ENCODE assay signal across 17 cellular contexts in the genomic region with DNA sequence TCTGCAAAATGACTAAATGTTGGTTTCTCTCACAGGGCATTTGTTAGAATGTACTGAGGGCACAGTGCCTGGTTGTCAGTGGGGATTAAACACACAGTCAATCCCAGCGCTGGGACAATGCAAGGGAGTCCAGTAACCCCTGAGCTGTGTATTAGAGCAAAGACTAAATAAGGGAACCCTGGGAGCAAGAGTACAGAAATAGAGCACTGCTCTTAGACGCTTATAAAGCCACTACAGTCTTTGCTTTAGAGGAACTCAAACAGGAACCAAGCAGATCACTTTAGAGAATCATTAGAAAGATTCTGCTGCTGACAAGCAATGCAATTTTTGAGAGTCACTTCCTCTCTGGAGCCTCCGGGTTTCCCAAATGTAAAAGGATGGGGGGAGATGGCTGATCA.
DNase-seq lines count a peak whose midpoint lies in the region; ATAC-seq, FAIRE-seq and TF ChIP-seq lines count a peak whose summit lies in the region.
"Had no signal": no experiment of that assay in that cellular context is flagged by ENCODE, and none has a peak within 500 bp of the region (broad histone marks: within the 10 kb centered on the region; RNA-seq: fewer than 3 reads in every experiment).

No MANE protein-coding gene starts in this region.

- no peak overlapping the region for H2AFZ ChIP-seq in GM12878 (ENCODE audit: control insufficient read depth, low read depth, low read length)

- SMC1A ChIA-PET in GM12878 (lab: Charles Lee; ENCODE audit: uncharacterized antibody, unreplicated experiment): interaction anchor here (0.9 to 2.0 kb wide), 7 partner anchors 8 to 136 kb away, joined by 3 to 8 read pairs (median 4); no protein-coding TSS in a partner anchor

- intact Hi-C loops in A673 (cut with micrococcal nuclease; ENCODE audit: unreplicated experiment): no loop called here
- intact Hi-C loops in GM12878 (cut with micrococcal nuclease; ENCODE audit: unreplicated experiment): no loop called here
- intact Hi-C loops in body of pancreas (cut with DNase I): no loop called here

- FAIRE-seq in GM12878 (lab: Jason Lieb, UNC) (no peak), urothelium cell line (lab: Jason Lieb, UNC) (no peak)

- CTCF ChIA-PET in A673 (lab: Charles Lee) (no interaction called here), GM12878 (lab: Yijun Ruan, JAX) (interaction anchor here (1.0 kb wide), 1 partner anchor 11 kb away, joined by 3 read pairs; no protein-coding TSS in a partner anchor)

- no peak for TF ChIP-seq RAD21 in GM12878 (IDR thresholded peaks at IDR 0.05; ENCODE audit: insufficient read depth, low read depth, low read length)

- H3K27me3 ChIP-seq in A673 (replicated peaks; ENCODE audit: insufficient read depth, low read depth, low read length, poor library complexity): no peaks in the 10 kb centered on the region
- no peaks in the 10 kb centered on the region for H3K27me3 ChIP-seq in GM12878 (replicated peaks in 1 of 2; ENCODE audit: control insufficient read depth in 2 of 2, insufficient read depth in 2 of 2, low read length in 1 of 2)
- no peaks in the 10 kb centered on the region for H3K27me3 ChIP-seq in muscle layer of colon (ENCODE audit: control insufficient read depth in 1 of 2, insufficient read depth in 2 of 2, low read length in 2 of 2)
- H3K27me3 ChIP-seq in body of pancreas: no peaks in the 10 kb centered on the region

- H3K4me3 ChIP-seq in A673 (ENCODE audit: low read depth, low read length, poor library complexity, severe bottlenecking): no peak overlapping the region
- H3K4me3 ChIP-seq in GM12878: no peak overlapping the region
- H3K4me3 ChIP-seq in muscle layer of colon (ENCODE audit: low read depth in 1 of 2, low read length in 2 of 2): peak overlapping the region in 1 of 2 donors; percentile 52
- no peak overlapping the region for H3K4me3 ChIP-seq in body of pancreas
- H3K4me3 ChIP-seq: lung, SK-N-MC had no signal

- ATAC-seq in GM12878 (no peak), body of pancreas (no peak), HG03045 (IDR thresholded peaks at IDR 0.05; ENCODE audit: unreplicated experiment) (no peak)

- no TSS peak for BruUV-seq in A673 (replicated peaks; lab: Mats Ljungman, UMichigan)
- BruUV-seq in GM12878 (replicated peaks; lab: Mats Ljungman, UMichigan): no TSS peak

- H3K4me1 ChIP-seq in A673 (ENCODE audit: insufficient read depth, low read length, poor library complexity, severe bottlenecking) (peaks cover 20% of the 10 kb centered on the region), GM12878 (ENCODE audit: control insufficient read depth, insufficient read depth, low read length) (peaks cover 16% of the 10 kb centered on the region), muscle layer of colon (ENCODE audit: insufficient read depth, low read length) (peaks cover 49% of the 10 kb centered on the region), body of pancreas (peaks cover 12% of the 10 kb centered on the region)

- H3K27ac ChIP-seq in A673 (ENCODE audit: low read depth, low read length, poor library complexity, severe bottlenecking) (peak overlapping the region; percentile 29), GM12878 (ENCODE audit: control insufficient read depth, insufficient read depth) (no peak overlapping the region), muscle layer of colon (ENCODE audit: low read depth, low read length) (peak overlapping the region; percentile 74), body of pancreas (no peak overlapping the region)
- H3K27ac ChIP-seq: SK-N-MC had no signal

- H3K36me3 ChIP-seq in A673 (ENCODE audit: insufficient read depth, low read length, poor library complexity, severe bottlenecking) (no peaks in the 10 kb centered on the region), GM12878 (ENCODE audit: control insufficient read depth in 2 of 2, insufficient read depth in 2 of 2, low read length in 1 of 2) (no peaks in the 10 kb centered on the region), muscle layer of colon (ENCODE audit: insufficient read depth, low read length) (no peaks in the 10 kb centered on the region), body of pancreas (replicated peaks in 1 of 2; ENCODE audit: insufficient read depth in 1 of 2, low read depth in 2 of 2) (no peaks in the 10 kb centered on the region)

- no peaks in the 10 kb centered on the region for H4K20me1 ChIP-seq in GM12878 (ENCODE audit: control insufficient read depth, insufficient read depth)

- TF ChIP-seq EP300 in GM12878 (IDR thresholded peaks at IDR 0.05; ENCODE audit: borderline replicate concordance in 1 of 2, control insufficient read depth in 1 of 2, low read depth in 2 of 2, low read length in 2 of 2): no peak

- in situ Hi-C loops in GM12878 (cut with MboI): no loop called here

- H3K4me2 ChIP-seq in GM12878 (ENCODE audit: control insufficient read depth, insufficient read depth): no peak overlapping the region

- POLR2A ChIA-PET in A673 (lab: Charles Lee; ENCODE audit: low non-redundant PET) (no interaction called here), GM12878 (lab: Charles Lee) (no interaction called here)

- TF ChIP-seq POLR2A in GM12878 (IDR thresholded peaks at IDR 0.05; ENCODE audit: low read depth, low read length) (no peak), body of pancreas (IDR thresholded peaks at IDR 0.05) (no peak)

- RAD21 ChIA-PET in GM12878 (lab: Charles Lee; ENCODE audit: unreplicated experiment): interaction anchor here (1.1 kb wide), 2 partner anchors 8 to 137 kb away, joined by 4 read pairs; no protein-coding TSS in a partner anchor

- no peaks in the 10 kb centered on the region for H3K79me2 ChIP-seq in GM12878 (ENCODE audit: control insufficient read depth, insufficient read depth, low read length)

- H3K9ac ChIP-seq in GM12878 (ENCODE audit: control insufficient read depth, insufficient read depth, low read length) (no peak overlapping the region), muscle layer of colon (ENCODE audit: low read length) (no peak overlapping the region)

- TF ChIP-seq CTCF in A673 (conservative IDR thresholded peaks at IDR 0.05; ENCODE audit: low read depth, low read length) (no peak), GM12878 (IDR thresholded peaks at IDR 0.05 in 2 of 3, conservative IDR thresholded peaks at IDR 0.05 in 1 of 3; ENCODE audit: control insufficient read depth in 2 of 3, extremely low read depth in 1 of 3, insufficient read depth in 1 of 3, low read depth in 3 of 3, low read length in 3 of 3) (no peak), body of pancreas (IDR thresholded peaks at IDR 0.05) (no peak)

- 18% methylated on average over 3 of the region's 3 CpGs for WGBS in GM12878 (ENCODE audit: insufficient coverage, insufficient replicate concordance, low lambda C conversion rate, missing lambda C conversion rate)
- 53 to 62% methylated on average over 3 of the region's 3 CpGs for WGBS in body of pancreas, 2 donors

- DNase-seq in A673 (ENCODE audit: low spot score): no peak
- DNase-seq in Kasumi-1 (lab: John Stamatoyannopoulos, UW): peak; percentile 73 to 77
- DNase-seq in GM12878 (ENCODE audit: low read depth, low spot score): no peak
- DNase-seq in urothelium cell line (ENCODE audit: low spot score): no peak
- no peak for DNase-seq in body of pancreas
- DNase-seq in stimulated activated naive CD4-positive, alpha-beta T cell (lab: John Stamatoyannopoulos, UW): no peak
- DNase-seq: activated CD4-positive, alpha-beta T cell treated with anti-CD3 and anti-CD28 coated beads, Interleukin-2, amount 50 U/mL, for 4 hours; activated T-cell treated with anti-CD3 and anti-CD28 coated beads, Interleukin-2, amount 50 U/mL, for 1 hour; COR-L47; cortex of kidney; NCI-H1694 treated with DMSO at 0.1 percent for 48 hours; nephron progenitor cell; stimulated activated naive B cell treated with anti-CD40 and anti-IgM and Interleukin-4, amounts not matched to agents 10 μg/mL and 1 μg/mL and 100 μg/mL, for 72 hours had no signal

- H3K9me3 ChIP-seq in A673 (ENCODE audit: low read depth, low read length, poor library complexity, severe bottlenecking): no peaks in the 10 kb centered on the region
- H3K9me3 ChIP-seq in GM12878 (replicated peaks; ENCODE audit: control insufficient read depth, insufficient read depth, low read length): no peaks in the 10 kb centered on the region; the same call in 2 of the 3 replicates
- no peaks in the 10 kb centered on the region for H3K9me3 ChIP-seq in muscle layer of colon (ENCODE audit: low read length)
- no peaks in the 10 kb centered on the region for H3K9me3 ChIP-seq in body of pancreas

TF ChIP-seq in GM12878, 131 proteins besides CTCF, POLR2A, EP300 and RAD21:
- TF ChIP-seq SPI1 (IDR thresholded peaks at IDR 0.05; ENCODE audit: borderline replicate concordance, insufficient read depth, low read depth, low read length) (peak; percentile 39; the same call in 1 of the 2 replicates), BHLHE40 (IDR thresholded peaks at IDR 0.05; ENCODE audit: borderline replicate concordance in 1 of 2, low read depth in 2 of 2, low read length in 1 of 2) (no peak)

Comparison
In these comparisons a context has a peak if more than half of its experiments do, and no peak if none do; other contexts are left out.
1. DNase-seq: peak in Kasumi-1 (2 of 2); none in A673 (single experiment), GM12878 (single experiment), urothelium cell line (single experiment), body of pancreas (0 of 4) and stimulated activated naive CD4-positive, alpha-beta T cell (0 of 6).
2. H3K27ac ChIP-seq: peak in A673 (single experiment) and muscle layer of colon (single experiment); none in GM12878 (single experiment) and body of pancreas (0 of 4).